Comparison of ENCODE assay signal across 21 cellular contexts in the genomic region with DNA sequence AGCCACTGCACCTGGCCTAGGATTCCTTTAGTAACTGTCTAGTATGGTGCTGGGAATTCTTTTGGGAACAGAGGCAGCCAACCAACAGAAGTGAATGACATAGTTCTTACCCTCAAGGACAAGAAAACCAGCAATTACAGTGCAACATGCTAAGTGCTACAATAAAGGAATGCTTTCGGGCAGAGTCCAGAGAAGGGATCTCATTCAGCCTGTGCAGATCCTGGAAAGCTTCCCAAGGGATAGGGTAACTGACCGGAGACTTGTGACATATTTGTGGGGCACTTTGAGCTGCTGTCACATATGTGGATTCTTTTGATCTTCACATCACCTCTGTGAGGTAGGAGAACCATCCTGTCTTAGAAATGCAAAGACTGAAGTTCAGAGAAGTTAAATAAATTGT. TPM values are rescaled to one million over a fixed set of nuclear protein-coding genes. Genes with fewer than 3 reads are reported as not detected.
"Had no signal": no experiment of that assay in that cellular context is flagged by ENCODE, and none has a peak within 500 bp of the region (broad histone marks: within the 10 kb centered on the region; RNA-seq: fewer than 3 reads in every experiment).

No MANE protein-coding gene starts in this region.

- H3K9me3 Mint-ChIP-seq: activated naive CD4-positive, alpha-beta T cell treated with anti-CD3 and anti-CD28 coated beads for 36 hours; activated T-helper 2 cell treated with anti-CD3 and anti-CD28 coated beads, Interferon-gamma antibody, Interleukin-2, Interleukin-4, amounts not matched to agents 10 μg/mL and 5 μg/mL and 100 μg/mL, durations not matched to agents 14 hours and 24 hours and 36 hours; natural killer cell; T-cell had no signal

- H3K27ac Mint-ChIP-seq: activated naive CD4-positive, alpha-beta T cell treated with anti-CD3 and anti-CD28 coated beads for 36 hours; activated T-helper 2 cell treated with anti-CD3 and anti-CD28 coated beads, Interferon-gamma antibody, Interleukin-2, Interleukin-4, amounts not matched to agents 10 μg/mL and 5 μg/mL and 100 μg/mL, durations not matched to agents 14 hours and 24 hours and 36 hours; natural killer cell; T-cell had no signal

- H3K4me1 Mint-ChIP-seq: natural killer cell had no signal

- H3K27me3 ChIP-seq: colonic mucosa, foreskin keratinocyte, SJSA1, suprapubic skin, upper lobe of left lung had no signal

- DNase-seq: activated CD4-positive, alpha-beta T cell treated with anti-CD3 and anti-CD28 coated beads, Interleukin-2, amount 50 U/mL, for 4 hours; activated CD4-positive, CD25-positive, alpha-beta regulatory T cell treated with anti-CD3 and anti-CD28 coated beads, Interleukin-2, amount 50 U/mL, for 72 hours; activated naive CD4-positive, alpha-beta T cell treated with anti-CD3 and anti-CD28 coated beads for 36 hours; activated T-cell treated with anti-CD3 and anti-CD28 coated beads, Interleukin-2, amount 50 U/mL, for 1 hour; caudate nucleus; colonic mucosa; effector CD4-positive, alpha-beta T cell; foreskin keratinocyte; heart right ventricle; natural killer cell; retina; stimulated activated CD4-positive, alpha-beta T cell treated with anti-CD3 and anti-CD28 coated beads, Interleukin-4, amount 100 ng/mL, for 24 hours; stimulated activated naive CD4-positive, alpha-beta T cell treated with Interleukin-2 at 50 U/mL for 16 hours; T-cell; upper lobe of left lung had no signal

- H3K36me3 ChIP-seq: colonic mucosa, heart right ventricle, SJSA1, suprapubic skin, upper lobe of left lung had no signal

- H3K27ac ChIP-seq: colonic mucosa, foreskin keratinocyte, heart right ventricle, SJSA1, skin epidermis, suprapubic skin had no signal

- H3K4me3 Mint-ChIP-seq: activated naive CD4-positive, alpha-beta T cell treated with anti-CD3 and anti-CD28 coated beads for 36 hours; natural killer cell; T-cell had no signal

- ATAC-seq: foreskin keratinocyte, left lobe of liver, natural killer cell, T-cell had no signal

- H3K9me3 ChIP-seq: colonic mucosa, heart right ventricle, SJSA1, suprapubic skin, upper lobe of left lung had no signal

- H3K4me1 ChIP-seq: colonic mucosa, heart right ventricle had no signal

- H3K4me3 ChIP-seq: colonic mucosa, heart right ventricle, SJSA1, skin epidermis, suprapubic skin, upper lobe of left lung had no signal

RNA-seq across cellular contexts. Expression of gene C6orf15, which starts 46.8 kb away (rescaled TPM):
- total RNA-seq: activated naive CD4-positive, alpha-beta T cell treated with anti-CD3 and anti-CD28 coated beads for 36 hours; activated T-helper 2 cell treated with anti-CD3 and anti-CD28 coated beads, Interferon-gamma antibody, Interleukin-2, Interleukin-4, amounts not matched to agents 10 μg/mL and 5 μg/mL and 100 μg/mL, durations not matched to agents 14 hours and 24 hours and 36 hours; colonic mucosa; heart right ventricle; left lobe of liver; mucosa of gallbladder; natural killer cell; SJSA1; T-cell; upper lobe of left lung had no signal

RNA-seq across cellular contexts. Expression of gene PSORS1C1, which starts 49.0 kb away (rescaled TPM):
- total RNA-seq: activated T-helper 2 cell treated with anti-CD3 and anti-CD28 coated beads, Interferon-gamma antibody, Interleukin-2, Interleukin-4, amounts not matched to agents 10 μg/mL and 5 μg/mL and 100 μg/mL, durations not matched to agents 14 hours and 24 hours and 36 hours; left lobe of liver; natural killer cell; T-cell had no signal

RNA-seq across cellular contexts. Expression of gene CDSN, which starts 54.7 kb away (rescaled TPM):
- total RNA-seq: activated naive CD4-positive, alpha-beta T cell treated with anti-CD3 and anti-CD28 coated beads for 36 hours; activated T-helper 2 cell treated with anti-CD3 and anti-CD28 coated beads, Interferon-gamma antibody, Interleukin-2, Interleukin-4, amounts not matched to agents 10 μg/mL and 5 μg/mL and 100 μg/mL, durations not matched to agents 14 hours and 24 hours and 36 hours; colonic mucosa; left lobe of liver; natural killer cell; SJSA1; T-cell; upper lobe of left lung had no signal

RNA-seq across cellular contexts. Expression of gene MUC22, which starts 55.3 kb away (rescaled TPM):
- total RNA-seq: activated naive CD4-positive, alpha-beta T cell treated with anti-CD3 and anti-CD28 coated beads for 36 hours; activated T-helper 2 cell treated with anti-CD3 and anti-CD28 coated beads, Interferon-gamma antibody, Interleukin-2, Interleukin-4, amounts not matched to agents 10 μg/mL and 5 μg/mL and 100 μg/mL, durations not matched to agents 14 hours and 24 hours and 36 hours; colonic mucosa; foreskin keratinocyte; left lobe of liver; mucosa of gallbladder; natural killer cell; SJSA1; T-cell had no signal
